21 cellular contexts compared by ENCODE assay signal in the genomic region with DNA sequence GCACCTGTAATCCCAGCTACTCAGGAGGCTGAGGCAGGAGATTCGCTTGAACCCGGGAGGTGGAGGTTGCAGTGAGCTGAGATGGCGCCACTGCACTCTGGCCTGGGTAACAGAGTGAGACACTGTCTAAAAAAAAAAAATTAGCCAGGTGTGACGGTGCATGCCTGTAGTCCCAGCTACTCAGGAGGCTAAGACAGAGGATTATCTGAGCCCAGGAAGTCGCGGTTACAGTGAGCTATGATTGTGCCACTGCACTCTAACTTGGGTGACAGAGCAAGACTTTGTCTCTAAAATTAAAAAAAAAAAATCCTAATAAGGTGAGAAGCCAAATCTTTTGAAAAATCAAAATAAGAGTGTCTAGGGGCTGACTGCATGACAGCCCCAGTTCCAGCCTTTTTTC. TPM values are rescaled to one million over a fixed set of nuclear protein-coding genes. Genes with fewer than 3 reads are reported as not detected.
"Had no signal": no experiment of that assay in that cellular context is flagged by ENCODE, and none has a peak within 500 bp of the region (broad histone marks: within the 10 kb centered on the region; RNA-seq: fewer than 3 reads in every experiment).

No MANE protein-coding gene starts in this region.

- H3K4me1 Mint-ChIP-seq: endodermal cell, natural killer cell, neural crest cell had no signal

- H3K36me3 Mint-ChIP-seq: natural killer cell had no signal

- DNase-seq: effector CD4-positive, alpha-beta T cell; endodermal cell; erythroblast; hippocampal formation; kidney glomerular epithelial cell; mammary epithelial cell; natural killer cell; right cardiac atrium; small intestine; stimulated activated CD4-positive, alpha-beta T cell treated with anti-CD3 and anti-CD28 coated beads, Interleukin-12 subunit alpha, Interleukin-12 subunit beta, amount 100 ng/mL, for 4 hours; stimulated activated naive CD4-positive, alpha-beta T cell; substantia nigra had no signal

- H3K36me3 ChIP-seq: heart left ventricle, stomach, thoracic aorta, transverse colon had no signal

- H3K4me3 Mint-ChIP-seq: dendritic cell treated with granulocyte-macrophage colony-stimulating factor and Interleukin-4, amounts not matched to agents 40 ng/mL and 50 ng/mL, for 4 days; endodermal cell; natural killer cell; neural crest cell had no signal

- ATAC-seq: right cardiac atrium had no signal

- H3K27ac ChIP-seq: heart left ventricle, thoracic aorta had no signal

- H3K27ac Mint-ChIP-seq: dendritic cell treated with granulocyte-macrophage colony-stimulating factor and Interleukin-4, amounts not matched to agents 40 ng/mL and 50 ng/mL, for 4 days; endodermal cell; natural killer cell had no signal

- H3K9me3 Mint-ChIP-seq: natural killer cell, neural crest cell had no signal

- H3K4me3 ChIP-seq: heart left ventricle, stomach, thoracic aorta, transverse colon had no signal

- FAIRE-seq: colon, endothelial cell of umbilical vein, frontal cortex, small intestine had no signal

- H3K4me1 ChIP-seq: heart left ventricle had no signal

- H3K9me3 ChIP-seq: heart left ventricle, stomach, thoracic aorta, transverse colon had no signal

RNA-seq across cellular contexts. Expression of a gene that starts 9.7 kb away (rescaled TPM):
- total RNA-seq: endothelial cell of umbilical vein had no signal
